ENCODE assay signal across 24 cellular contexts in genomic region chr11:34626393-34626792, GRCh38. TPM values are rescaled to one million over a fixed set of nuclear protein-coding genes. Genes with fewer than 3 reads are reported as not detected.
A peak's percentile ranks its signal among the peaks of the same experiment; 100 is the strongest.
DNase-seq lines count a peak whose midpoint lies in the region; ATAC-seq and TF ChIP-seq lines count a peak whose summit lies in the region.
"Had no signal": no experiment of that assay in that cellular context is flagged by ENCODE, and none has a peak within 500 bp of the region (broad histone marks: within the 10 kb centered on the region; RNA-seq: fewer than 3 reads in every experiment).

No MANE protein-coding gene starts in this region.

- peaks cover 0 to 74% (median 5%) of the 10 kb centered on the region in 3 donors for H3K4me1 ChIP-seq in esophagus squamous epithelium
- H3K4me1 ChIP-seq: right atrium auricular region had no signal

- no peaks in the 10 kb centered on the region for H3K9me3 ChIP-seq in esophagus squamous epithelium
- H3K9me3 ChIP-seq: BLaER1 treated with 17β-estradiol and CSF1 and Interleukin-3, amounts not matched to agents 10 nM and 100 nM; right atrium auricular region had no signal

- TF ChIP-seq POLR2A in esophagus squamous epithelium (IDR thresholded peaks at IDR 0.05): no peak
- no peak for TF ChIP-seq POLR2A in lower leg skin (IDR thresholded peaks at IDR 0.05)

- H3K27ac ChIP-seq in VCaP (peak overlapping the region; percentile 100), esophagus squamous epithelium (peak overlapping the region in 3 of 4 donors; percentile 88 to 93 (median 90))
- H3K27ac ChIP-seq: BLaER1 treated with 17β-estradiol and CSF1 and Interleukin-3, amounts not matched to agents 10 nM and 100 nM; right atrium auricular region had no signal

- no peaks in the 10 kb centered on the region for H3K27me3 ChIP-seq in esophagus squamous epithelium
- H3K27me3 ChIP-seq: BLaER1 treated with 17β-estradiol and CSF1 and Interleukin-3, amounts not matched to agents 10 nM and 100 nM; right atrium auricular region had no signal

- H3K4me3 ChIP-seq in esophagus squamous epithelium (peak overlapping the region; percentile 40 to 64 (median 52)), lower leg skin (ENCODE audit: low read depth, poor library complexity, severe bottlenecking) (no peak overlapping the region)
- H3K4me3 ChIP-seq: BLaER1 treated with 17β-estradiol and CSF1 and Interleukin-3, amounts not matched to agents 10 nM and 100 nM; right atrium auricular region had no signal

- no peak for TF ChIP-seq CTCF in VCaP (conservative IDR thresholded peaks at IDR 0.05)
- TF ChIP-seq CTCF in esophagus squamous epithelium (IDR thresholded peaks at IDR 0.05): no peak
- no peak for TF ChIP-seq CTCF in lower leg skin (IDR thresholded peaks at IDR 0.05)

- intact Hi-C loops in esophagus squamous epithelium (cut with DNase I) (no loop called here), lower leg skin (cut with DNase I; ENCODE audit: low total_unique reads) (no loop called here)

- H3K36me3 ChIP-seq in esophagus squamous epithelium: peaks cover 0 to 6% (median 0%) of the 10 kb centered on the region in 3 donors
- H3K36me3 ChIP-seq: BLaER1 treated with 17β-estradiol and CSF1 and Interleukin-3, amounts not matched to agents 10 nM and 100 nM; right atrium auricular region had no signal

- DNase-seq in COLO829 (ENCODE audit: low spot score) (peak; percentile 21), esophagus squamous epithelium (lab: John Stamatoyannopoulos, UW) (no peak), HPDE6-E6E7 (ENCODE audit: extremely low spot score) (no peak), GM03348 (ENCODE audit: low spot score) (no peak), lower leg skin (ENCODE audit: low spot score in 2 of 2) (no peak)
- no peak for DNase-seq in stimulated activated CD4-positive, alpha-beta T cell treated with anti-CD3 and anti-CD28 coated beads, Interleukin-4, amount 100 ng/mL, for 4 hours
- DNase-seq: activated CD4-positive, alpha-beta T cell treated with anti-CD3 and anti-CD28 coated beads, Interleukin-2, amount 50 U/mL, for 48 hours; activated gamma-delta T cell; effector CD4-positive, alpha-beta T cell; hypothalamus; NCI-H1105; NCI-H2029 treated with DMSO at 0.1 percent for 48 hours; NCI-H226; OCI-M1; Right ventricle myocardium superior; stimulated activated naive B cell treated with anti-CD40 and anti-IgM and Interleukin-4, amounts not matched to agents 10 μg/mL and 1 μg/mL and 100 μg/mL, for 72 hours; T-helper 9 cell had no signal

- peak; percentile 37 for ATAC-seq in HG02852 (IDR thresholded peaks at IDR 0.05; ENCODE audit: unreplicated experiment)
- ATAC-seq: WTC11 had no signal

RNA-seq across cellular contexts. Expression of gene EHF, which starts 5.5 kb away (rescaled TPM):
- total RNA-seq in esophagus squamous epithelium: 100 to 1,000 TPM; 265 to 388 (median 325) TPM
- 100 to 1,000 TPM in 2 of 4 donors, 10 to 100 TPM in 2; 58.2 to 130 (median 86.3) TPM for total RNA-seq in lower leg skin
- total RNA-seq: chondrocyte, osteocyte had no signal
